In genomic region chr19:34794289-34794960, GRCh38 we compare ENCODE assay signal across 20 cellular contexts. TPM values are rescaled to one million over a fixed set of nuclear protein-coding genes. Genes with fewer than 3 reads are reported as not detected.
DNase-seq lines count a peak whose midpoint lies in the region; FAIRE-seq and TF ChIP-seq lines count a peak whose summit lies in the region.
"Had no signal": no experiment of that assay in that cellular context is flagged by ENCODE, and none has a peak within 500 bp of the region (broad histone marks: within the 10 kb centered on the region; RNA-seq: fewer than 3 reads in every experiment).

No MANE protein-coding gene starts in this region.

- H3K27me3 Mint-ChIP-seq in HFFc6 (ENCODE audit: insufficient read depth): peaks cover 9% of the 10 kb centered on the region; the same call in 1 of the 2 replicates
- no peaks in the 10 kb centered on the region for H3K27me3 Mint-ChIP-seq in activated naive CD4-positive, alpha-beta T cell treated with anti-CD3 and anti-CD28 coated beads for 36 hours (ENCODE audit: low read depth)
- no peaks in the 10 kb centered on the region for H3K27me3 Mint-ChIP-seq in activated naive CD8-positive, alpha-beta T cell treated with anti-CD3 and anti-CD28 coated beads for 36 hours
- no peaks in the 10 kb centered on the region for H3K27me3 Mint-ChIP-seq in activated T-helper 1 cell treated with anti-CD3 and anti-CD28 coated beads, Interleukin-12 subunit alpha, Interleukin-12 subunit beta, Interleukin-2, Interleukin-4 antibody, amounts not matched to agents 30 ng/mL and 10 ng/mL and 1 ng/mL, durations not matched to agents 14 hours and 24 hours and 36 hours (ENCODE audit: insufficient read depth)
- H3K27me3 Mint-ChIP-seq: IgD-negative memory B cell had no signal

- H3K79me2 ChIP-seq in ACC112 (ENCODE audit: control insufficient read depth, insufficient read depth, low read length, unreplicated experiment): no peaks in the 10 kb centered on the region

- intact Hi-C loops in activated naive CD4-positive, alpha-beta T cell treated with anti-CD3 and anti-CD28 coated beads for 36 hours (cut with micrococcal nuclease): no loop called here
- intact Hi-C loops in activated T-helper 1 cell treated with anti-CD3 and anti-CD28 coated beads, Interleukin-12 subunit alpha, Interleukin-12 subunit beta, Interleukin-2, Interleukin-4 antibody, amounts not matched to agents 30 ng/mL and 10 ng/mL and 1 ng/mL, durations not matched to agents 14 hours and 24 hours and 36 hours (cut with micrococcal nuclease): no loop called here

- H3K27ac Mint-ChIP-seq in HFFc6: peak overlapping the region; percentile 77; the same call in 1 of the 2 replicates
- no peak overlapping the region for H3K27ac Mint-ChIP-seq in activated naive CD4-positive, alpha-beta T cell treated with anti-CD3 and anti-CD28 coated beads for 36 hours
- no peak overlapping the region for H3K27ac Mint-ChIP-seq in activated naive CD8-positive, alpha-beta T cell treated with anti-CD3 and anti-CD28 coated beads for 36 hours
- no peak overlapping the region for H3K27ac Mint-ChIP-seq in activated T-helper 1 cell treated with anti-CD3 and anti-CD28 coated beads, Interleukin-12 subunit alpha, Interleukin-12 subunit beta, Interleukin-2, Interleukin-4 antibody, amounts not matched to agents 30 ng/mL and 10 ng/mL and 1 ng/mL, durations not matched to agents 14 hours and 24 hours and 36 hours
- H3K27ac Mint-ChIP-seq: IgD-negative memory B cell had no signal

- H3K36me3 Mint-ChIP-seq in HFFc6 (ENCODE audit: low read depth): no peaks in the 10 kb centered on the region; the same call in 1 of the 2 replicates
- H3K36me3 Mint-ChIP-seq in activated naive CD4-positive, alpha-beta T cell treated with anti-CD3 and anti-CD28 coated beads for 36 hours (ENCODE audit: low read depth): peaks cover 1% of the 10 kb centered on the region
- H3K36me3 Mint-ChIP-seq in activated naive CD8-positive, alpha-beta T cell treated with anti-CD3 and anti-CD28 coated beads for 36 hours: peaks cover 7% of the 10 kb centered on the region
- H3K36me3 Mint-ChIP-seq in activated T-helper 1 cell treated with anti-CD3 and anti-CD28 coated beads, Interleukin-12 subunit alpha, Interleukin-12 subunit beta, Interleukin-2, Interleukin-4 antibody, amounts not matched to agents 30 ng/mL and 10 ng/mL and 1 ng/mL, durations not matched to agents 14 hours and 24 hours and 36 hours (ENCODE audit: low read depth): no peaks in the 10 kb centered on the region

- no peaks in the 10 kb centered on the region; the same call in 1 of the 2 replicates for H3K27me3 ChIP-seq in ACC112 (ENCODE audit: insufficient read depth, low read length)
- H3K27me3 ChIP-seq in bronchial epithelial cell (ENCODE audit: control insufficient read depth, insufficient read depth, low read length): no peaks in the 10 kb centered on the region
- H3K27me3 ChIP-seq: BLaER1 treated with 17β-estradiol and CSF1 and Interleukin-3, amounts not matched to agents 10 nM and 100 nM had no signal

- H3K27ac ChIP-seq in ACC112 (ENCODE audit: low read depth, low read length): no peak overlapping the region

- H3K4me3 Mint-ChIP-seq in HFFc6: peak overlapping the region; percentile 80; the same call in 1 of the 2 replicates
- no peak overlapping the region for H3K4me3 Mint-ChIP-seq in activated naive CD4-positive, alpha-beta T cell treated with anti-CD3 and anti-CD28 coated beads for 36 hours
- H3K4me3 Mint-ChIP-seq in activated naive CD8-positive, alpha-beta T cell treated with anti-CD3 and anti-CD28 coated beads for 36 hours: no peak overlapping the region
- no peak overlapping the region for H3K4me3 Mint-ChIP-seq in activated T-helper 1 cell treated with anti-CD3 and anti-CD28 coated beads, Interleukin-12 subunit alpha, Interleukin-12 subunit beta, Interleukin-2, Interleukin-4 antibody, amounts not matched to agents 30 ng/mL and 10 ng/mL and 1 ng/mL, durations not matched to agents 14 hours and 24 hours and 36 hours

- no peak for TF ChIP-seq CTCF in HFFc6 (IDR thresholded peaks at IDR 0.05)
- no peak for TF ChIP-seq CTCF in bronchial epithelial cell (IDR thresholded peaks at IDR 0.05; ENCODE audit: insufficient read depth, low read length, severe bottlenecking)

- peak overlapping the region; percentile 87 for H2AFZ ChIP-seq in ACC112 (ENCODE audit: low read length, unreplicated experiment)

- H3K4me3 ChIP-seq in ACC112 (ENCODE audit: low read depth, low read length): no peak overlapping the region
- no peak overlapping the region for H3K4me3 ChIP-seq in bronchial epithelial cell (ENCODE audit: low read depth, low read length)
- H3K4me3 ChIP-seq: BLaER1 treated with 17β-estradiol and CSF1 and Interleukin-3, amounts not matched to agents 10 nM and 100 nM; HAP-1 had no signal

- CTCF ChIA-PET in activated naive CD4-positive, alpha-beta T cell treated with anti-CD3 and anti-CD28 coated beads for 36 hours (lab: Charles Lee): interaction anchor here (0.7 to 1.1 kb wide), 2 partner anchors 44 to 347 kb away, joined by 3 to 4 read pairs; no protein-coding TSS in a partner anchor

- H3K4me1 Mint-ChIP-seq in HFFc6 (ENCODE audit: low read depth): peaks cover 21% of the 10 kb centered on the region
- peaks cover 4% of the 10 kb centered on the region for H3K4me1 Mint-ChIP-seq in activated naive CD4-positive, alpha-beta T cell treated with anti-CD3 and anti-CD28 coated beads for 36 hours (ENCODE audit: low read depth)
- peaks cover 5% of the 10 kb centered on the region for H3K4me1 Mint-ChIP-seq in activated naive CD8-positive, alpha-beta T cell treated with anti-CD3 and anti-CD28 coated beads for 36 hours
- no peaks in the 10 kb centered on the region for H3K4me1 Mint-ChIP-seq in activated T-helper 1 cell treated with anti-CD3 and anti-CD28 coated beads, Interleukin-12 subunit alpha, Interleukin-12 subunit beta, Interleukin-2, Interleukin-4 antibody, amounts not matched to agents 30 ng/mL and 10 ng/mL and 1 ng/mL, durations not matched to agents 14 hours and 24 hours and 36 hours (ENCODE audit: low read depth)

- H3K36me3 ChIP-seq in ACC112 (ENCODE audit: insufficient read depth, low read length): no peaks in the 10 kb centered on the region
- H3K36me3 ChIP-seq in bronchial epithelial cell (ENCODE audit: control insufficient read depth, insufficient read depth, low read length): no peaks in the 10 kb centered on the region
- H3K36me3 ChIP-seq: BLaER1 treated with 17β-estradiol and CSF1 and Interleukin-3, amounts not matched to agents 10 nM and 100 nM; HAP-1 had no signal

- peaks cover 5% of the 10 kb centered on the region for H3K4me1 ChIP-seq in ACC112 (ENCODE audit: control insufficient read depth, insufficient read depth, low read length, unreplicated experiment)
- H3K4me1 ChIP-seq: HAP-1 had no signal

- DNase-seq in HFFc6 (no peak), bronchial epithelial cell (ENCODE audit: low read depth) (peak; percentile 11), iris pigment epithelial cell (ENCODE audit: low read depth) (peak; percentile 15), NCI-H748 (lab: John Stamatoyannopoulos, UW; ENCODE audit: unreplicated experiment) (no peak)
- no peak for DNase-seq in activated naive CD4-positive, alpha-beta T cell treated with anti-CD3 and anti-CD28 coated beads for 36 hours
- DNase-seq in activated naive CD8-positive, alpha-beta T cell treated with anti-CD3 and anti-CD28 coated beads for 36 hours: no peak
- DNase-seq in activated T-helper 1 cell treated with anti-CD3 and anti-CD28 coated beads, Interleukin-12 subunit alpha, Interleukin-12 subunit beta, Interleukin-2, Interleukin-4 antibody, amounts not matched to agents 30 ng/mL and 10 ng/mL and 1 ng/mL, durations not matched to agents 14 hours and 24 hours and 36 hours (ENCODE audit: low spot score): no peak
- DNase-seq: DMS79, Kasumi-1, NCI-H1105 treated with DMSO at 0.1 percent for 48 hours, NCI-H1694, NCI-H2081 treated with DMSO at 0.1 percent for 48 hours, NCI-H774, SHP77 treated with DMSO at 0.1 percent for 48 hours had no signal

- no peaks in the 10 kb centered on the region for H3K9me3 Mint-ChIP-seq in HFFc6
- peaks cover 9% of the 10 kb centered on the region for H3K9me3 Mint-ChIP-seq in activated naive CD4-positive, alpha-beta T cell treated with anti-CD3 and anti-CD28 coated beads for 36 hours
- H3K9me3 Mint-ChIP-seq in activated naive CD8-positive, alpha-beta T cell treated with anti-CD3 and anti-CD28 coated beads for 36 hours: peaks cover 4% of the 10 kb centered on the region
- H3K9me3 Mint-ChIP-seq in activated T-helper 1 cell treated with anti-CD3 and anti-CD28 coated beads, Interleukin-12 subunit alpha, Interleukin-12 subunit beta, Interleukin-2, Interleukin-4 antibody, amounts not matched to agents 30 ng/mL and 10 ng/mL and 1 ng/mL, durations not matched to agents 14 hours and 24 hours and 36 hours: peaks cover 16% of the 10 kb centered on the region

- no peak for FAIRE-seq in bronchial epithelial cell (lab: Jason Lieb, UNC)
- FAIRE-seq: D721Med, HTR-8/SVneo had no signal

RNA-seq across cellular contexts. Expression of gene ZNF599, which starts 21.4 kb away (rescaled TPM):
- total RNA-seq in HFFc6 (2021; fragmentation: NEBNext Ultra II Directional; extraction: Animal tissue kit (Norgen Biotek cat#: 25700)): 1 to 10 TPM; 4.1 to 5.6 (median 4.8) TPM
- total RNA-seq in bronchial epithelial cell: 1.9 and 2.4 TPM in 2 replicates
- 1 to 10 TPM; 2.8 to 3.3 TPM for total RNA-seq in activated naive CD4-positive, alpha-beta T cell treated with anti-CD3 and anti-CD28 coated beads for 36 hours
- total RNA-seq in activated naive CD8-positive, alpha-beta T cell treated with anti-CD3 and anti-CD28 coated beads for 36 hours: 1 to 10 TPM; 3.9 TPM
- total RNA-seq in activated T-helper 1 cell treated with anti-CD3 and anti-CD28 coated beads, Interleukin-12 subunit alpha, Interleukin-12 subunit beta, Interleukin-2, Interleukin-4 antibody, amounts not matched to agents 30 ng/mL and 10 ng/mL and 1 ng/mL, durations not matched to agents 14 hours and 24 hours and 36 hours: 2.3 and 2.6 TPM in 2 replicates

Comparison
In these comparisons a context has a peak if more than half of its experiments do, and no peak if none do; other contexts are left out.
1. DNase-seq: peak in bronchial epithelial cell (single experiment) and iris pigment epithelial cell (single experiment); none in HFFc6 (single experiment), activated naive CD4-positive, alpha-beta T cell treated with anti-CD3 and anti-CD28 coated beads for 36 hours (single experiment), activated naive CD8-positive, alpha-beta T cell treated with anti-CD3 and anti-CD28 coated beads for 36 hours (single experiment), NCI-H748 (single experiment) and activated T-helper 1 cell treated with anti-CD3 and anti-CD28 coated beads, Interleukin-12 subunit alpha, Interleukin-12 subunit beta, Interleukin-2, Interleukin-4 antibody, amounts not matched to agents 30 ng/mL and 10 ng/mL and 1 ng/mL, durations not matched to agents 14 hours and 24 hours and 36 hours (single experiment).